1 cellular context compared by ENCODE assay signal in genomic region chr2:16739778-16740581, GRCh38.
TF ChIP-seq lines count a peak whose summit lies in the region.

No MANE protein-coding gene starts in this region.

TF ChIP-seq in liver, 16 proteins besides CTCF, POLR2A, EP300 and RAD21 (continued from another document):
- TF ChIP-seq, protein P1, sequence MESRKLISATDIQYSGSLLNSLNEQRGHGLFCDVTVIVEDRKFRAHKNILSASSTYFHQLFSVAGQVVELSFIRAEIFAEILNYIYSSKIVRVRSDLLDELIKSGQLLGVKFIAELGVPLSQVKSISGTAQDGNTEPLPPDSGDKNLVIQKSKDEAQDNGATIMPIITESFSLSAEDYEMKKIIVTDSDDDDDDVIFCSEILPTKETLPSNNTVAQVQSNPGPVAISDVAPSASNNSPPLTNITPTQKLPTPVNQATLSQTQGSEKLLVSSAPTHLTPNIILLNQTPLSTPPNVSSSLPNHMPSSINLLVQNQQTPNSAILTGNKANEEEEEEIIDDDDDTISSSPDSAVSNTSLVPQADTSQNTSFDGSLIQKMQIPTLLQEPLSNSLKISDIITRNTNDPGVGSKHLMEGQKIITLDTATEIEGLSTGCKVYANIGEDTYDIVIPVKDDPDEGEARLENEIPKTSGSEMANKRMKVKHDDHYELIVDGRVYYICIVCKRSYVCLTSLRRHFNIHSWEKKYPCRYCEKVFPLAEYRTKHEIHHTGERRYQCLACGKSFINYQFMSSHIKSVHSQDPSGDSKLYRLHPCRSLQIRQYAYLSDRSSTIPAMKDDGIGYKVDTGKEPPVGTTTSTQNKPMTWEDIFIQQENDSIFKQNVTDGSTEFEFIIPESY (IDR thresholded peaks at IDR 0.05): peak; percentile 92
- TF ChIP-seq FOXA1 (IDR thresholded peaks at IDR 0.05) (no peak), GABPA (IDR thresholded peaks at IDR 0.05 in 1 of 2, conservative IDR thresholded peaks at IDR 0.05 in 1 of 2) (peak in 1 of 2 donors; percentile 37), MAX (IDR thresholded peaks at IDR 0.05) (peak; percentile 84), YY1 (IDR thresholded peaks at IDR 0.05) (peak; percentile 76), SP1 (IDR thresholded peaks at IDR 0.05) (peak; percentile 91), JUND (IDR thresholded peaks at IDR 0.05) (peak; percentile 81 to 90), HNF4A (conservative IDR thresholded peaks at IDR 0.05) (peak; percentile 83 to 90), HNF4G (IDR thresholded peaks at IDR 0.05) (peak; percentile 61), TAF1 (conservative IDR thresholded peaks at IDR 0.05) (no peak)
